ENCODE assay signal across 8 cellular contexts in genomic region chr17:7035591-7036368, GRCh38.
DNase-seq lines count a peak whose midpoint lies in the region; ATAC-seq and TF ChIP-seq lines count a peak whose summit lies in the region.

Gene SLC16A13, plus strand, starts transcription at chr17:7036015. Its CDS starts 368 bp downstream, at chr17:7036383.

- ATAC-seq in GM19035 (IDR thresholded peaks at IDR 0.05; ENCODE audit: unreplicated experiment) (peak; percentile 92), HG03342 (IDR thresholded peaks at IDR 0.05; ENCODE audit: unreplicated experiment) (peak; percentile 89)
- peak; percentile 93 for ATAC-seq in activated CD4-positive, CD25-positive, alpha-beta regulatory T cell treated with anti-CD3 and anti-CD28 coated beads, Interleukin-2, amount 50 U/mL, for 24 hours

- no peak for TF ChIP-seq CTCF in AG10803 (conservative IDR thresholded peaks at IDR 0.05; ENCODE audit: low read length)

- peak within 1 kb of the TSS; percentile 82 for H3K4me3 ChIP-seq in AG10803 (ENCODE audit: low read length)

- peak; percentile 92 for DNase-seq in AG10803 (ENCODE audit: low read depth)
- peak; percentile 86 for DNase-seq in NCI-H345 treated with DMSO at 0.1 percent for 48 hours (lab: John Stamatoyannopoulos, UW; ENCODE audit: unreplicated experiment)
- DNase-seq in cerebellar cortex (ENCODE audit: low spot score) = peak; percentile 99
- peak; percentile 97 for DNase-seq in iris pigment epithelial cell (ENCODE audit: low read depth)
- peak; percentile 97 to 99 for DNase-seq in stimulated activated CD4-positive, alpha-beta T cell treated with anti-CD3 and anti-CD28 coated beads, Interleukin-12 subunit alpha, Interleukin-12 subunit beta, amount 100 ng/mL, for 24 hours (ENCODE audit: low read depth in 2 of 2)

Comparison
In these comparisons a context has a peak if more than half of its experiments do, and no peak if none do; other contexts are left out.
1. Peak in every context shown above with its lines: DNase-seq, ATAC-seq and H3K4me3 ChIP-seq.